In genomic region chr17:6097005-6097279, GRCh38 we compare ENCODE assay signal across 22 cellular contexts.
"Had no signal": no experiment of that assay in that cellular context is flagged by ENCODE, and none has a peak within 500 bp of the region (broad histone marks: within the 10 kb centered on the region; RNA-seq: fewer than 3 reads in every experiment).

No MANE protein-coding gene starts in this region.

- H3K4me1 Mint-ChIP-seq: stimulated activated naive B cell treated with anti-CD40 and anti-IgM and Interleukin-4, amounts not matched to agents 10 μg/mL and 1 μg/mL and 100 μg/mL, for 72 hours; stimulated activated naive CD8-positive, alpha-beta T cell treated with anti-CD3 and anti-CD28 coated beads, Interleukin-15, amount 100 ng/mL, for 72 hours had no signal

- H3K27me3 ChIP-seq: dorsolateral prefrontal cortex, right lobe of liver, transverse colon had no signal

- H3K4me3 Mint-ChIP-seq: naive B cell; nephron progenitor cell; stimulated activated naive B cell treated with anti-CD40 and anti-IgM and Interleukin-4, amounts not matched to agents 10 μg/mL and 1 μg/mL and 100 μg/mL, for 72 hours; stimulated activated naive CD8-positive, alpha-beta T cell treated with anti-CD3 and anti-CD28 coated beads, Interleukin-15, amount 100 ng/mL, for 72 hours had no signal

- H3K27ac Mint-ChIP-seq: naive B cell; nephron progenitor cell; stimulated activated naive B cell treated with anti-CD40 and anti-IgM and Interleukin-4, amounts not matched to agents 10 μg/mL and 1 μg/mL and 100 μg/mL, for 72 hours; stimulated activated naive CD8-positive, alpha-beta T cell treated with anti-CD3 and anti-CD28 coated beads, Interleukin-15, amount 100 ng/mL, for 72 hours had no signal

- H2AFZ ChIP-seq: parathyroid adenoma had no signal

- DNase-seq: cortex of kidney; effector CD8-positive, alpha-beta T cell; heart left ventricle; hippocampal formation; mesendoderm; naive B cell; nephron progenitor cell; psoas muscle; retina; stimulated activated CD4-positive, alpha-beta T cell treated with anti-CD3 and anti-CD28 coated beads, Interleukin-2, amount 100 ng/mL, for 24 hours; stimulated activated CD4-positive, alpha-beta T cell treated with anti-CD3 and anti-CD28 coated beads, Interleukin-4, amount 100 ng/mL, for 4 hours; stimulated activated naive B cell treated with anti-CD40 and anti-IgM and Interleukin-4, amounts not matched to agents 10 μg/mL and 1 μg/mL and 100 μg/mL, for 72 hours; stimulated activated naive CD8-positive, alpha-beta T cell treated with anti-CD3 and anti-CD28 coated beads, Interleukin-15, amount 100 ng/mL, for 72 hours; transverse colon had no signal

- H3K27ac ChIP-seq: parathyroid adenoma, psoas muscle, right lobe of liver, thoracic aorta, transverse colon had no signal

- FAIRE-seq: endometrium, frontal cortex, islet of Langerhans had no signal

- H3K4me3 ChIP-seq: dorsolateral prefrontal cortex, heart left ventricle, lung, psoas muscle, right lobe of liver, thoracic aorta, transverse colon had no signal

- H3K9me3 Mint-ChIP-seq: nephron progenitor cell; stimulated activated naive B cell treated with anti-CD40 and anti-IgM and Interleukin-4, amounts not matched to agents 10 μg/mL and 1 μg/mL and 100 μg/mL, for 72 hours; stimulated activated naive CD8-positive, alpha-beta T cell treated with anti-CD3 and anti-CD28 coated beads, Interleukin-15, amount 100 ng/mL, for 72 hours had no signal

- H3K36me3 ChIP-seq: heart left ventricle, right lobe of liver, thoracic aorta, transverse colon had no signal

- H3K4me1 ChIP-seq: right lobe of liver had no signal

- H3K9me3 ChIP-seq: heart left ventricle, psoas muscle, right lobe of liver, thoracic aorta, transverse colon had no signal

- H3K9ac ChIP-seq: parathyroid adenoma had no signal

- H3K36me3 Mint-ChIP-seq: naive B cell; stimulated activated naive B cell treated with anti-CD40 and anti-IgM and Interleukin-4, amounts not matched to agents 10 μg/mL and 1 μg/mL and 100 μg/mL, for 72 hours had no signal

- H3K79me2 ChIP-seq: parathyroid adenoma had no signal
